9 cellular contexts compared by ENCODE assay signal in the genomic region with DNA sequence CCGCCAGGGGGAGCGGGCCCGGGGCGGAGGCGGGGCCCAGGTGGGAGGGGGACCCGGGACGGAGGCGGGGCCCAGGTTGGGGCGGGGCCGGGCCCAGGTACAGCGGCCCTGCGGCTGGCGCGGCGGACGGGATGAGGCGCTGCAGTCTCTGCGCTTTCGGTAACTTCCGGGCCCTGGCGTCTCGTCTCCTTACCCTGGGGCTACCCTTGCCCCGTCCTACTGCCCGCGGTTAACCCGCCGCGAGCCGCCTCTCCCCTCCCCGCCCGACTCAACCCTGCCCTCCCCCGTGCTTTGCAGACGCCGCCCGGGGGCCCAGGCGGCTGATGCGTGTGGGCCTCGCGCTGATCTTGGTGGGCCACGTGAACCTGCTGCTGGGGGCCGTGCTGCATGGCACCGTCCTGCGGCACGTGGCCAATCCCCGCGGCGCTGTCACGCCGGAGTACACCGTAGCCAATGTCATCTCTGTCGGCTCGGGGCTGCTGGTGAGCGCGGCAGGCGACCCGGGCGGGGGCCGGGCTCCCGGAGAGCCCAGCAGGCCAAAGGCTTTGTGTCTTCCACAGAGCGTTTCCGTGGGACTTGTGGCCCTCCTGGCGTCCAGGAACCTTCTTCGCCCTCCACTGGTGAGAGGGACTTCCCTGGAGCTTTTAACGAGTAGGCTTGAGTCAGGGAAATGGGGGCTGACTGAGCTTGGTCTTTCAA. TPM values are rescaled to one million over a fixed set of nuclear protein-coding genes. Genes with fewer than 3 reads are reported as not detected.
DNase-seq lines count a peak whose midpoint lies in the region; TF ChIP-seq lines count a peak whose summit lies in the region.
"Had no signal": no experiment of that assay in that cellular context is flagged by ENCODE, and none has a peak within 500 bp of the region (broad histone marks: within the 10 kb centered on the region; RNA-seq: fewer than 3 reads in every experiment).

Gene KRTCAP3 (plus strand): TSS at position 100 of the 699 bp plus-strand sequence. CDS start 32 bp downstream, at position 132.

- H3K27me3 Mint-ChIP-seq in dendritic cell treated with granulocyte-macrophage colony-stimulating factor and Interleukin-4, amounts not matched to agents 40 ng/mL and 50 ng/mL, for 4 days = no peaks in the 10 kb centered on the region

- intact Hi-C loops in dendritic cell treated with granulocyte-macrophage colony-stimulating factor and Interleukin-4, amounts not matched to agents 40 ng/mL and 50 ng/mL, for 4 days (cut with micrococcal nuclease) = no loop called here

- peaks cover 1% of the 10 kb centered on the region for H3K9me3 ChIP-seq in thymus (ENCODE audit: control insufficient read depth)

- H3K4me1 Mint-ChIP-seq in dendritic cell treated with granulocyte-macrophage colony-stimulating factor and Interleukin-4, amounts not matched to agents 40 ng/mL and 50 ng/mL, for 4 days (ENCODE audit: low read depth) = no peaks in the 10 kb centered on the region

- DNase-seq in T follicular helper cell (ENCODE audit: low read depth) (peak; percentile 27), mucosa of gallbladder (ENCODE audit: low spot score) (peak; percentile 56), KBM-7 (no peak), HuH-7.5 (ENCODE audit: low spot score) (no peak), SKM-1 treated with dmso at 0.1 percent for 144 hours (lab: John Stamatoyannopoulos, UW; ENCODE audit: unreplicated experiment) (no peak)

- no peaks in the 10 kb centered on the region for H3K27me3 ChIP-seq in thymus (ENCODE audit: control insufficient read depth, insufficient read depth)

- H3K4me1 ChIP-seq in thymus (ENCODE audit: control insufficient read depth, insufficient read depth, low read length) = no peaks in the 10 kb centered on the region

- H3K27ac ChIP-seq in thymus (ENCODE audit: low read depth) = no peak within 1 kb of the TSS

- WGBS in thymus = 83% methylated on average over 64 of the region's 64 CpGs

- no peak within 1 kb of the TSS for H3K4me3 ChIP-seq in thymus (ENCODE audit: low read length)

- in situ Hi-C loops in KBM-7 (cut with MboI; ENCODE audit: low pct_unique_long_range_greater_than_20kb, low sequenced_read_pairs) = no loop called here

- H3K36me3 ChIP-seq in thymus (ENCODE audit: control insufficient read depth, insufficient read depth) = peaks cover 49% of the 10 kb centered on the region

- peak within 1 kb of the TSS; percentile 3 for H3K27ac Mint-ChIP-seq in dendritic cell treated with granulocyte-macrophage colony-stimulating factor and Interleukin-4, amounts not matched to agents 40 ng/mL and 50 ng/mL, for 4 days

- peaks cover 78% of the 10 kb centered on the region for H3K36me3 Mint-ChIP-seq in dendritic cell treated with granulocyte-macrophage colony-stimulating factor and Interleukin-4, amounts not matched to agents 40 ng/mL and 50 ng/mL, for 4 days (ENCODE audit: low read depth)

- TF ChIP-seq POLR2A in GM19193 (IDR thresholded peaks at IDR 0.05; ENCODE audit: extremely low read depth, insufficient read depth, insufficient read length) = peak; percentile 20

- no peaks in the 10 kb centered on the region for H3K9me3 Mint-ChIP-seq in dendritic cell treated with granulocyte-macrophage colony-stimulating factor and Interleukin-4, amounts not matched to agents 40 ng/mL and 50 ng/mL, for 4 days

- H3K4me3 Mint-ChIP-seq in dendritic cell treated with granulocyte-macrophage colony-stimulating factor and Interleukin-4, amounts not matched to agents 40 ng/mL and 50 ng/mL, for 4 days = no peak within 1 kb of the TSS

RNA-seq across cellular contexts. Expression of gene KRTCAP3, which starts in this region (rescaled TPM):
- 65.7 TPM for total RNA-seq in mucosa of gallbladder
- 13.9 TPM for polyA plus RNA-seq in thymus
- total RNA-seq: fibroblast of villous mesenchyme had no signal

Comparison
In these comparisons a context has a peak if more than half of its experiments do, and no peak if none do; other contexts are left out.
1. DNase-seq: peak in T follicular helper cell (single experiment) and mucosa of gallbladder (single experiment); none in KBM-7 (single experiment), HuH-7.5 (single experiment) and SKM-1 treated with dmso at 0.1 percent for 144 hours (single experiment).